ENCODE assay signal across 8 cellular contexts in the genomic region with DNA sequence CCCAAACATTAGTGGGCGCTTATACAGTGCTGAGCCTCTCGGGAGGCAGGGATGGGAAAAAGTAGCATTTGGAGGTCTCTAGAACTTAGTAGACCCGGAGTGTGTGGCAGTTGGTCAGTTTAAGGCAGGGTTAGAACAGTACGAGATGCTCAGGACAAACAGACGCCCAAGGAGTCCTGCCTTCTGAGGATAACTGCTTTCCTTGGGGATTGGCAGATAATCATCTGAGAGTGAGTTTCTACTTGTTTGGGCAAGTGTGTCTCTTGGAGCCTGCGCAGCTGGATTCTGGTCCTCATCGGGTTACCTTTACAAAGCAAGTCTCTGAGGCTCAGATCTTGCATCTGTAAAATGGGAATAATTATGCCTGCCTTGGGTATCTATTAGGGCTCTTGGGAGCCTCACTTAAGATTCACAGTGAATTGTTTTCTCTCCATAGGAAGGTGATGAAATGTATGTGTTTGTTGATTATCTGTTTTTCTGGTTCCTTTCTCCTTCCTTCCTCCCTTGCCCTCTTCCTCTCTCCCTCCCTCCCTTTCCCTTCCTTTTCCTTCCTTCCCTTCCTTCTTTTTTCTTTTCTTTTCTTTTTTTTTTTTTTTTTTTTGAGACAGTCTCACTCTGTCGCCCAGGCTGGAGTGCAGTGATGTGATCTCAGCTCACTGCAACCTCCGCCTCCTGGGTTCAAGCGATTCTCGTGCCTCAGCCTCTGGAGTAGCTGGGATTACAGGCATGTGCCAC. TPM values are rescaled to one million over a fixed set of nuclear protein-coding genes. Genes with fewer than 3 reads are reported as not detected.
A peak's percentile ranks its signal among the peaks of the same experiment; 100 is the strongest.
DNase-seq lines count a peak whose midpoint lies in the region; ATAC-seq, FAIRE-seq and TF ChIP-seq lines count a peak whose summit lies in the region.

No MANE protein-coding gene starts in this region.

- H3K9ac ChIP-seq in HUES64 (ENCODE audit: low read depth, low read length) (peak overlapping the region; percentile 90), mucosa of stomach (ENCODE audit: low read length) (peak overlapping the region; percentile 89)

- H3K4me1 ChIP-seq in HUES64 (ENCODE audit: insufficient read depth, low read length): peaks cover 40% of the 10 kb centered on the region
- peaks cover 20 to 28% of the 10 kb centered on the region in 2 donors for H3K4me1 ChIP-seq in breast epithelium
- H3K4me1 ChIP-seq in mucosa of stomach (ENCODE audit: control insufficient read depth, insufficient read depth, low read length): peaks cover 28% of the 10 kb centered on the region

- no peak for DNase-seq in AG04450 (ENCODE audit: low read depth, low spot score)
- DNase-seq in breast epithelium (ENCODE audit: low spot score in 2 of 2): no peak
- no peak for DNase-seq in D721Med (ENCODE audit: insufficient read length, low spot score)
- DNase-seq in NCI-H524 treated with DMSO at 0.1 percent for 48 hours (lab: John Stamatoyannopoulos, UW): no peak
- no peak for DNase-seq in iPS-NIHi7 (ENCODE audit: extremely low spot score)

- H3K4me3 ChIP-seq in AG04450 (ENCODE audit: low read depth, low read length) (peak overlapping the region; percentile 71), HUES64 (ENCODE audit: low read length) (peak overlapping the region; percentile 63), breast epithelium (peak overlapping the region; percentile 66 to 89 (median 73)), mucosa of stomach (ENCODE audit: low read length) (peak overlapping the region; percentile 6)

- no peak for TF ChIP-seq POLR2A in breast epithelium (IDR thresholded peaks at IDR 0.05)

- H3K27me3 ChIP-seq in AG04450 (ENCODE audit: control insufficient read depth, insufficient read depth, low read length) (no peaks in the 10 kb centered on the region), HUES64 (ENCODE audit: insufficient read depth, low read length) (no peaks in the 10 kb centered on the region), breast epithelium (no peaks in the 10 kb centered on the region), mucosa of stomach (ENCODE audit: control insufficient read depth, insufficient read depth, low read length) (no peaks in the 10 kb centered on the region)

- H3K27ac ChIP-seq in AG04450 (ENCODE audit: low read depth, low read length) (peak overlapping the region; percentile 11), HUES64 (ENCODE audit: low read depth, low read length) (peak overlapping the region; percentile 94; the same call in 1 of the 2 replicates), breast epithelium (peak overlapping the region; percentile 99 to 100)

- H3K9me3 ChIP-seq in AG04450 (ENCODE audit: control insufficient read depth, insufficient read depth, low read length): no peaks in the 10 kb centered on the region
- H3K9me3 ChIP-seq in HUES64 (ENCODE audit: insufficient read depth, low read depth, low read length): no peaks in the 10 kb centered on the region
- H3K9me3 ChIP-seq in breast epithelium: no peaks in the 10 kb centered on the region
- no peaks in the 10 kb centered on the region for H3K9me3 ChIP-seq in mucosa of stomach (ENCODE audit: control insufficient read depth, low read length)

- intact Hi-C loops in breast epithelium (cut with DNase I; ENCODE audit: low total_unique reads): loop anchor here (10.0 kb wide), 1 partner anchor 79 kb away; no protein-coding TSS in a partner anchor

- no peak for ATAC-seq in HG03159 (IDR thresholded peaks at IDR 0.05; ENCODE audit: unreplicated experiment)

- 18% methylated on average over 11 of the region's 11 CpGs for WGBS in HUES64

- CTCF ChIA-PET in AG04450 (lab: Charles Lee): interaction anchor here (0.6 to 2.4 kb wide), 3 partner anchors 10 to 58 kb away, joined by 3 to 5 read pairs (median 4); no protein-coding TSS in a partner anchor

- H3K36me3 ChIP-seq in HUES64 (ENCODE audit: insufficient read depth, low read length): peaks cover 8% of the 10 kb centered on the region
- no peaks in the 10 kb centered on the region for H3K36me3 ChIP-seq in breast epithelium
- H3K36me3 ChIP-seq in mucosa of stomach (ENCODE audit: control insufficient read depth, insufficient read depth, low read length): no peaks in the 10 kb centered on the region

- POLR2A ChIA-PET in AG04450 (lab: Yijun Ruan, JAX): interaction anchor here (0.7 kb wide), 1 partner anchor 16 kb away, joined by 3 read pairs; no protein-coding TSS in a partner anchor

- TF ChIP-seq CTCF in AG04450 (IDR thresholded peaks at IDR 0.05; ENCODE audit: low read depth, low read length) (0 out of 2 replicates have a peak, but pooled peaks have one; percentile 12), breast epithelium (IDR thresholded peaks at IDR 0.05) (no peak), D721Med (IDR thresholded peaks at IDR 0.05; ENCODE audit: insufficient read depth, missing control alignments) (no peak)

- FAIRE-seq in D721Med (lab: Jason Lieb, UNC): no peak

RNA-seq across cellular contexts. Expression of gene PRRC2B, which starts 2.0 kb away (rescaled TPM):
- 31.8 and 37.3 TPM in 2 replicates for polyA plus RNA-seq in AG04450 (2011; rRNA removed)
- polyA minus RNA-seq in AG04450 (2011; rRNA and poly(A)+ RNA removed): 70.2 and 78.0 TPM in 2 replicates
- 85.6 TPM for polyA plus RNA-seq in HUES64 (2013, experiment 1 of 2)
- polyA plus RNA-seq in HUES64 (2013, experiment 2 of 2): 111 TPM
- 100 to 1,000 TPM in 2 of 3 donors, 10 to 100 TPM in 1; 95.9 to 143 (median 102) TPM for total RNA-seq in breast epithelium

Comparison
In these comparisons a context has a peak if more than half of its experiments do, and no peak if none do; other contexts are left out.
1. H3K27ac ChIP-seq: peak in every context shown above with its lines; median percentile 100 in breast epithelium; 94 in HUES64; 11 in AG04450.
2. H3K4me3 ChIP-seq: peak in every context shown above with its lines; median percentile 73 in breast epithelium; 71 in AG04450; 63 in HUES64; 6 in mucosa of stomach.